8 cellular contexts compared by ENCODE assay signal in the genomic region with DNA sequence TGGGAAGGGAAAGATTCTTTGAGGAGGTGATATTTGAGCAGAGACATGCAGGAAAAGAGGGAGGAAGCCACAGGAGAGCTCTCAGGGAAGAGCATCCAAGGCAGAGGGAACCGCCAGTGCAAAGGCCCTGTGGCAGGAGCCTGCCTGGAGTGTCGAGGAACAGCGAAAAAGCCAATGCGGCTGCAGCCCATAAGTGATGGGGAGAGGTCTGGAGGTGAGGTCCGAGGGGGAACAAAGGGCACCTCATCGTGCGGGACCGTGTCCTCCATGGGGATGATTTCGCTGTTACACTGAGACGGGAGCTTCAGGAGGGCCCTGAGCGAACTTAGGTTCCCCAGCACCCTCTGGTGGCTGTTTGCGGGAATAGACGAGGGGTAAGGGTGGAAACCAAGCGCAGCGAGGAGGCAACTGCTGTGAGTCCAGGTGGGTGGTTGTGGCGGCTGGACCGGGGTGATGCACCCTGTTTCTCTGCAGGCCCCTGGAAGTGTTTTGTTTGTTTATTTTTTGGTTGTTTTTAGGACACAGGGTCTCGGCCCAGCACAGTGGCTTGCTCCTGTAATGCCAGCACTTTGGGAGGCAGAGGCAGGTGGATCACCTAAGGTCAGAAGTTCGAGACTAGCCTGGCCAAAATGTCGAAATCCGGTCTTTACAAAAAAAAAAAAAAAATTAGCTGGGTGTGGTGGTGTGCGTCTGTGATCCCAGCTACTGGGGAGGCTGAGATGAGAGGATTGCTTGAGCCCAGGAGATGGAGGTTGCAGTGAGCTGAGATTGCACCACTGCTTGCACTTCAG. TPM values are rescaled to one million over a fixed set of nuclear protein-coding genes. Genes with fewer than 3 reads are reported as not detected.
DNase-seq lines count a peak whose midpoint lies in the region; ATAC-seq, FAIRE-seq and TF ChIP-seq lines count a peak whose summit lies in the region.

No MANE protein-coding gene starts in this region.

- H3K9me1 ChIP-seq in IMR-90 (ENCODE audit: insufficient read depth, low read length) = peaks cover 4% of the 10 kb centered on the region

- intact Hi-C loops in IMR-90 (cut with micrococcal nuclease) (loop anchor here (1.0 kb wide), 1 partner anchor 271 kb away; no protein-coding TSS in a partner anchor), PC-3 (cut with micrococcal nuclease) (loop anchor here (1.0 to 2.0 kb wide), 2 partner anchors 35 to 271 kb away; no protein-coding TSS in a partner anchor)

- POLR2A ChIA-PET in IMR-90 (lab: Charles Lee; ENCODE audit: unreplicated experiment) = interaction anchor here (0.6 to 0.8 kb wide), 2 partner anchors 12 to 191 kb away, joined by 5 to 9 read pairs; no protein-coding TSS in a partner anchor
- POLR2A ChIA-PET in PC-3 (lab: Charles Lee; ENCODE audit: unreplicated experiment) = no interaction called here

- H4K5ac ChIP-seq in IMR-90 (ENCODE audit: low read depth, low read length) = no peak overlapping the region

- H3K14ac ChIP-seq in IMR-90 (replicated peaks; ENCODE audit: low read depth, low read length) (no peak overlapping the region), neuronal stem cell (ENCODE audit: low read length) (no peak overlapping the region)

- H3K4ac ChIP-seq in IMR-90 (ENCODE audit: low read depth, low read length) (no peak overlapping the region), neuronal stem cell (ENCODE audit: low read length) (no peak overlapping the region)

- H3K4me1 ChIP-seq in IMR-90 (ENCODE audit: control insufficient read depth, insufficient read depth, low read length) (peaks cover 5% of the 10 kb centered on the region), PC-3 (ENCODE audit: insufficient read depth, low read length) (no peaks in the 10 kb centered on the region), fibroblast of lung (ENCODE audit: control insufficient read depth, extremely low read depth, insufficient read depth, low read length) (no peaks in the 10 kb centered on the region), neuronal stem cell (ENCODE audit: control insufficient read depth in 2 of 2, insufficient read depth in 1 of 2, low read depth in 1 of 2, low read length in 2 of 2) (no peaks in the 10 kb centered on the region)

- 27% methylated on average over 9 of the region's 22 CpGs; no CpG with 5 or more reads in 1 of the 2 experiments for WGBS in IMR-90 (ENCODE audit: extremely low coverage in 2 of 2, insufficient read length in 1 of 2), 2 experiments
- no CpG with 5 or more reads among the region's 22 CpGs for WGBS in neuronal stem cell (ENCODE audit: extremely low coverage in 2 of 2, insufficient read length in 2 of 2, insufficient replicate concordance in 1 of 2), 2 donors

- no peak for DNase-seq in D721Med (ENCODE audit: insufficient read length, low spot score)
- peak; percentile 75 for DNase-seq in IMR-90
- DNase-seq in PC-3 = peak; percentile 88
- DNase-seq in activated T-cell treated with anti-CD3 and anti-CD28 coated beads for 48 hours (ENCODE audit: low read depth) = peak; percentile 73
- DNase-seq in fibroblast of lung (ENCODE audit: low read depth in 2 of 2) = peak; percentile 62 to 76
- peak; percentile 60 for DNase-seq in neuronal stem cell (ENCODE audit: low spot score)
- DNase-seq in superior temporal gyrus (ENCODE audit: extremely low spot score) = peak; percentile 83

- CTCF ChIA-PET in IMR-90 (lab: Yijun Ruan, JAX) = interaction anchor here (0.6 to 3.4 kb wide), 5 partner anchors 21 to 529 kb away, joined by 3 to 20 read pairs (median 9); no protein-coding TSS in a partner anchor
- CTCF ChIA-PET in PC-3 (lab: Charles Lee) = interaction anchor here (0.5 to 1.5 kb wide), 5 partner anchors 146 to 362 kb away, joined by 3 to 6 read pairs (median 3); no protein-coding TSS in a partner anchor

- no peak overlapping the region for H3K27ac ChIP-seq in IMR-90 (ENCODE audit: insufficient read depth, low read length)
- no peak overlapping the region for H3K27ac ChIP-seq in PC-3 (ENCODE audit: low read length)
- H3K27ac ChIP-seq in fibroblast of lung (ENCODE audit: insufficient read depth, low read length) = no peak overlapping the region
- H3K27ac ChIP-seq in neuronal stem cell (replicated peaks; ENCODE audit: low read length) = no peak overlapping the region

- H3K18ac ChIP-seq in IMR-90 (ENCODE audit: low read depth, low read length) (no peak overlapping the region), neuronal stem cell (ENCODE audit: low read length) (no peak overlapping the region)

- BruUV-seq in IMR-90 (replicated peaks; lab: Mats Ljungman, UMichigan) = no TSS peak
- BruUV-seq in PC-3 (replicated peaks; lab: Mats Ljungman, UMichigan) = no TSS peak

- dilution Hi-C loops in IMR-90 (cut with HindIII; ENCODE audit: low sequenced_read_pairs, unreplicated experiment) = no loop called here

- 0 out of 2 replicates have a peak, but pooled peaks have one; percentile 27 for TF ChIP-seq POLR2A in IMR-90 (IDR thresholded peaks at IDR 0.05; ENCODE audit: low read depth, low read length)

- peak overlapping the region in 1 of 2 experiments; percentile 38; a peak in 1 of 4 replicates for H4K8ac ChIP-seq in IMR-90 (ENCODE audit: low read depth in 2 of 2, low read length in 2 of 2)
- H4K8ac ChIP-seq in neuronal stem cell (ENCODE audit: low read depth, low read length) = no peak overlapping the region

- H3K23ac ChIP-seq in IMR-90 (ENCODE audit: low read depth, low read length) (no peak overlapping the region), neuronal stem cell (ENCODE audit: low read depth, low read length, poor library complexity) (peak overlapping the region; percentile 75)

- H4K20me1 ChIP-seq in IMR-90 (ENCODE audit: insufficient read depth, low read length) (peaks cover 24% of the 10 kb centered on the region), PC-3 (ENCODE audit: low read length) (no peaks in the 10 kb centered on the region), fibroblast of lung (ENCODE audit: control insufficient read depth, extremely low read depth, insufficient read depth, low read length) (no peaks in the 10 kb centered on the region)

- TF ChIP-seq RAD21 in IMR-90 (IDR thresholded peaks at IDR 0.05; ENCODE audit: low read length) = peak; percentile 89

- H3K9ac ChIP-seq in IMR-90 (ENCODE audit: low read depth, low read length) = no peak overlapping the region
- H3K9ac ChIP-seq in PC-3 (ENCODE audit: low read length) = no peak overlapping the region
- H3K9ac ChIP-seq in fibroblast of lung (ENCODE audit: insufficient read depth, low read length) = no peak overlapping the region
- no peak overlapping the region for H3K9ac ChIP-seq in neuronal stem cell (ENCODE audit: low read depth, low read length, poor library complexity)

- H2BK20ac ChIP-seq in IMR-90 (ENCODE audit: low read depth, low read length) = no peak overlapping the region

- H3F3A ChIP-seq in PC-3 (ENCODE audit: low read length, unreplicated experiment) = no peaks in the 10 kb centered on the region

- H3K4me2 ChIP-seq in IMR-90 (ENCODE audit: low read depth, low read length) (no peak overlapping the region), PC-3 (ENCODE audit: low read length) (no peak overlapping the region), fibroblast of lung (ENCODE audit: extremely low read depth, insufficient read depth, low read length) (no peak overlapping the region), neuronal stem cell (ENCODE audit: insufficient read depth, low read length, poor library complexity, severe bottlenecking) (no peak overlapping the region)

- no peak overlapping the region for H2BK120ac ChIP-seq in IMR-90 (ENCODE audit: low read depth, low read length)
- no peak overlapping the region for H2BK120ac ChIP-seq in neuronal stem cell (ENCODE audit: low read depth, low read length)

- in situ Hi-C loops in IMR-90 (cut with MboI; ENCODE audit: low sequenced_read_pairs) = loop anchor here (5.0 to 25.0 kb wide), 2 partner anchors 270 to 420 kb away; no protein-coding TSS in a partner anchor

- H2BK15ac ChIP-seq in IMR-90 (ENCODE audit: low read depth, low read length) (no peak overlapping the region), neuronal stem cell (ENCODE audit: low read length) (no peak overlapping the region)

- no peak overlapping the region for H2BK5ac ChIP-seq in IMR-90 (ENCODE audit: low read depth, low read length, poor library complexity, severe bottlenecking)
- no peak overlapping the region for H2BK5ac ChIP-seq in neuronal stem cell (ENCODE audit: low read length)

- TF ChIP-seq CTCF in D721Med (IDR thresholded peaks at IDR 0.05; ENCODE audit: insufficient read depth, missing control alignments) (peak; percentile 77), IMR-90 (conservative IDR thresholded peaks at IDR 0.05; ENCODE audit: low read depth, low read length) (peak; percentile 88), PC-3 (conservative IDR thresholded peaks at IDR 0.05; ENCODE audit: low read depth, low read length) (peak; percentile 74), fibroblast of lung (conservative IDR thresholded peaks at IDR 0.05 in 1 of 2, IDR thresholded peaks at IDR 0.05 in 1 of 2; ENCODE audit: low read depth in 1 of 2, low read length in 2 of 2) (peak; percentile 91)

- H3K79me2 ChIP-seq in PC-3 (ENCODE audit: low read length) (no peaks in the 10 kb centered on the region), fibroblast of lung (ENCODE audit: control insufficient read depth, insufficient read depth, low read length) (no peaks in the 10 kb centered on the region)

- peak overlapping the region; percentile 78 for H2AK9ac ChIP-seq in IMR-90 (replicated peaks; ENCODE audit: low read depth, low read length, poor library complexity)

- no peak overlapping the region for H2BK12ac ChIP-seq in neuronal stem cell (ENCODE audit: low read length)

- H2AK5ac ChIP-seq in IMR-90 (ENCODE audit: low read depth, low read length) (no peak overlapping the region; the same call in 1 of the 2 replicates), neuronal stem cell (ENCODE audit: low read depth, low read length) (no peak overlapping the region)

- H2AFZ ChIP-seq in IMR-90 (replicated peaks; ENCODE audit: low read length, poor library complexity) (peak overlapping the region; percentile 74), PC-3 (ENCODE audit: low read length) (peak overlapping the region; percentile 74), fibroblast of lung (ENCODE audit: low read length) (no peak overlapping the region), neuronal stem cell (ENCODE audit: low read length) (peak overlapping the region; percentile 74)

- H3K4me3 ChIP-seq in IMR-90 (ENCODE audit: insufficient read depth, low read depth, low read length) = no peak overlapping the region
- H3K4me3 ChIP-seq in PC-3 (ENCODE audit: low read length) = no peak overlapping the region
- no peak overlapping the region for H3K4me3 ChIP-seq in fibroblast of lung (replicated peaks in 1 of 4; ENCODE audit: control extremely low read depth in 1 of 4, insufficient read depth in 1 of 4, low read depth in 3 of 4, low read length in 4 of 4)
- no peak overlapping the region for H3K4me3 ChIP-seq in neuronal stem cell (ENCODE audit: low read length in 2 of 2)

- no peak for FAIRE-seq in D721Med (lab: Jason Lieb, UNC)

- ATAC-seq in IMR-90 (ENCODE audit: low read depth) (peak; percentile 89), PC-3 (peak; percentile 90), HG02981 (IDR thresholded peaks at IDR 0.05; ENCODE audit: unreplicated experiment) (no peak)

- no peak overlapping the region for H4K91ac ChIP-seq in IMR-90 (ENCODE audit: insufficient read depth, low read depth, low read length)
- H4K91ac ChIP-seq in neuronal stem cell (ENCODE audit: low read depth, low read length, poor library complexity) = no peak overlapping the region

- H3K9me3 ChIP-seq in IMR-90 (ENCODE audit: control insufficient read depth, insufficient read depth, low read length) = peaks cover 4% of the 10 kb centered on the region; the same call in 1 of the 2 replicates
- no peaks in the 10 kb centered on the region for H3K9me3 ChIP-seq in PC-3 (ENCODE audit: low read length)
- H3K9me3 ChIP-seq in fibroblast of lung (ENCODE audit: control insufficient read depth, insufficient read depth, low read depth, low read length) = no peaks in the 10 kb centered on the region
- no peaks in the 10 kb centered on the region for H3K9me3 ChIP-seq in neuronal stem cell (replicated peaks in 1 of 2; ENCODE audit: control insufficient read depth in 2 of 2, insufficient read depth in 1 of 2, low read depth in 1 of 2, low read length in 2 of 2)

- H3K36me3 ChIP-seq in IMR-90 (ENCODE audit: control insufficient read depth, insufficient read depth, low read length) (peaks cover 9% of the 10 kb centered on the region; the same call in 1 of the 2 replicates), PC-3 (ENCODE audit: low read depth, low read length) (no peaks in the 10 kb centered on the region), fibroblast of lung (ENCODE audit: control insufficient read depth, insufficient read depth, low read length) (peaks cover 6% of the 10 kb centered on the region), neuronal stem cell (replicated peaks in 1 of 2; ENCODE audit: control insufficient read depth in 2 of 2, insufficient read depth in 2 of 2, low read length in 2 of 2) (peaks cover 4 to 10% of the 10 kb centered on the region in 2 donors)

- H3K79me1 ChIP-seq in IMR-90 (ENCODE audit: low read depth in 1 of 2, low read length in 2 of 2) (peaks cover 0 to 9% of the 10 kb centered on the region in 2 experiments; a peak in 1 of 4 replicates), neuronal stem cell (ENCODE audit: low read depth, low read length) (peaks cover 5% of the 10 kb centered on the region)

- no peaks in the 10 kb centered on the region for H3K27me3 ChIP-seq in IMR-90 (ENCODE audit: control insufficient read depth, insufficient read depth, low read length)
- H3K27me3 ChIP-seq in PC-3 (ENCODE audit: low read length) = no peaks in the 10 kb centered on the region
- no peaks in the 10 kb centered on the region for H3K27me3 ChIP-seq in fibroblast of lung (ENCODE audit: control insufficient read depth, insufficient read depth, low read length)
- no peaks in the 10 kb centered on the region for H3K27me3 ChIP-seq in neuronal stem cell (ENCODE audit: control insufficient read depth in 3 of 3, insufficient read depth in 3 of 3, low read depth in 1 of 3, low read length in 3 of 3)

- no peak overlapping the region for H3K56ac ChIP-seq in IMR-90 (ENCODE audit: extremely low read depth, insufficient read depth, low read length)

- H3K9me2 ChIP-seq in PC-3 (replicated peaks; ENCODE audit: low read length) = no peaks in the 10 kb centered on the region

RNA-seq across cellular contexts. Expression of gene EHD2, which starts 5.9 kb away (rescaled TPM):
- total RNA-seq in IMR-90 (2012; rRNA removed) = 31.9 and 35.3 TPM in 2 replicates
- 152 and 181 TPM in 2 replicates for polyA plus RNA-seq in IMR-90 (2012; rRNA removed)
- polyA plus RNA-seq in IMR-90 (2012; cell fraction: cytosol; rRNA removed) = 132 and 206 TPM in 2 replicates
- 65.9 and 110 TPM in 2 replicates for polyA plus RNA-seq in IMR-90 (2012; cell fraction: nucleus; rRNA removed; ENCODE audit: low replicate concordance)
- total RNA-seq in PC-3 (2014; rRNA removed) = 0.11 and 1.4 TPM in 2 replicates
- 106 and 192 TPM in 2 replicates for total RNA-seq in fibroblast of lung
- 96.5 and 97.0 TPM in 2 replicates for polyA plus RNA-seq in fibroblast of lung
- polyA plus RNA-seq in fibroblast of lung (2012) = 422 and 520 TPM in 2 replicates
- 423 and 614 TPM in 2 replicates for polyA minus RNA-seq in fibroblast of lung (ENCODE audit: low replicate concordance)
- 2.5 TPM for polyA plus RNA-seq in neuronal stem cell (2013, experiment 1 of 2)
- polyA plus RNA-seq in neuronal stem cell (2013, experiment 2 of 2) = 2.3 TPM

RNA-seq across cellular contexts. Expression of gene NOP53, which starts 38.0 kb away (rescaled TPM):
- 57.2 and 59.5 TPM in 2 replicates for total RNA-seq in IMR-90 (2012; rRNA removed)
- polyA plus RNA-seq in IMR-90 (2012; rRNA removed) = 83.2 and 85.9 TPM in 2 replicates
- polyA plus RNA-seq in IMR-90 (2012; cell fraction: cytosol; rRNA removed) = 155 and 156 TPM in 2 replicates
- polyA plus RNA-seq in IMR-90 (2012; cell fraction: nucleus; rRNA removed; ENCODE audit: low replicate concordance) = 99.3 and 145 TPM in 2 replicates
- 61.5 and 83.9 TPM in 2 replicates for total RNA-seq in PC-3 (2014; rRNA removed)
- 59.6 and 110 TPM in 2 replicates for total RNA-seq in fibroblast of lung
- polyA plus RNA-seq in fibroblast of lung = 47.2 and 60.8 TPM in 2 replicates
- 151 and 182 TPM in 2 replicates for polyA plus RNA-seq in fibroblast of lung (2012)
- polyA minus RNA-seq in fibroblast of lung (ENCODE audit: low replicate concordance) = 18.5 and 20.5 TPM in 2 replicates
- 401 TPM for polyA plus RNA-seq in neuronal stem cell (2013, experiment 1 of 2)
- 405 TPM for polyA plus RNA-seq in neuronal stem cell (2013, experiment 2 of 2)

Comparison
In these comparisons a context has a peak if more than half of its experiments do, and no peak if none do; other contexts are left out.
1. RNA of gene EHD2, which starts 5.9 kb away (total RNA-seq): 106 to 192 TPM in fibroblast of lung and 31.9 to 35.3 TPM in IMR-90; 0.11 to 1.4 TPM in PC-3; every median in the first group is over 10 times any median in the second.
2. Peak in every context shown above with its lines, with median percentiles within 50 percentile points of each other: CTCF ChIP-seq.